33 cellular contexts compared by ENCODE assay signal in genomic region chr10:126214679-126215078, GRCh38.
"Had no signal": no experiment of that assay in that cellular context is flagged by ENCODE, and none has a peak within 500 bp of the region (broad histone marks: within the 10 kb centered on the region; RNA-seq: fewer than 3 reads in every experiment).

No MANE protein-coding gene starts in this region.

- H3K4me3 ChIP-seq: ascending aorta, gastrocnemius medialis, heart left ventricle had no signal

- H3K36me3 Mint-ChIP-seq: activated naive CD4-positive, alpha-beta T cell treated with anti-CD3 and anti-CD28 coated beads, Interleukin-2, amount 50 U/mL, for 24 hours; activated naive CD8-positive, alpha-beta T cell treated with anti-CD3 and anti-CD28 coated beads for 36 hours had no signal

- DNase-seq: activated B cell treated with CpG ODN at 0.5 μM for 24 hours; activated CD4-positive, alpha-beta T cell treated with anti-CD3 and anti-CD28 coated beads for 48 hours; activated CD4-positive, alpha-beta T cell treated with anti-CD3 and anti-CD28 coated beads, Interleukin-2, amount 50 U/mL, for 1 hour; activated CD4-positive, alpha-beta T cell treated with anti-CD3 and anti-CD28 coated beads, Interleukin-2, amount 50 U/mL, for 48 hours; activated CD8-positive, alpha-beta memory T cell treated with anti-CD3 and anti-CD28 coated beads for 24 hours; activated CD8-positive, alpha-beta memory T cell treated with anti-CD3 and anti-CD28 coated beads, Interleukin-2, amount 50 U/mL, for 4 hours; activated CD8-positive, alpha-beta T cell treated with anti-CD3 and anti-CD28 coated beads for 36 hours; activated effector memory CD4-positive, alpha-beta T cell treated with anti-CD3 and anti-CD28 coated beads, Interleukin-2, amount 50 U/mL, for 16 hours; activated naive CD4-positive, alpha-beta T cell treated with anti-CD3 and anti-CD28 coated beads for 36 hours; activated naive CD8-positive, alpha-beta T cell treated with anti-CD3 and anti-CD28 coated beads for 36 hours; activated naive CD8-positive, alpha-beta T cell treated with anti-CD3 and anti-CD28 coated beads, Interleukin-2, amount 50 U/mL, for 24 hours; activated T-cell treated with anti-CD3 and anti-CD28 coated beads, Interleukin-2, amount 50 U/mL, for 1 hour; activated T-cell treated with anti-CD3 and anti-CD28 coated beads, Interleukin-2, amount 50 U/mL, for 48 hours; brain microvascular endothelial cell; caudate nucleus; cortex of kidney; dermis blood vessel endothelial cell; effector CD4-positive, alpha-beta T cell; foreskin keratinocyte; gastrocnemius medialis; glutamatergic neuron; heart left ventricle; T-helper 1 cell; T-helper 17 cell; T1000 had no signal

- H3K9me3 Mint-ChIP-seq: activated B cell treated with CpG ODN at 0.5 μM for 24 hours; activated CD8-positive, alpha-beta T cell treated with anti-CD3 and anti-CD28 coated beads for 36 hours; activated naive CD4-positive, alpha-beta T cell treated with anti-CD3 and anti-CD28 coated beads, Interleukin-2, amount 50 U/mL, for 24 hours; activated naive CD8-positive, alpha-beta T cell treated with anti-CD3 and anti-CD28 coated beads for 36 hours; activated naive CD8-positive, alpha-beta T cell treated with anti-CD3 and anti-CD28 coated beads, Interleukin-2, amount 50 U/mL, for 24 hours; activated T-helper 1 cell treated with anti-CD3 and anti-CD28 coated beads, Interleukin-12 subunit alpha, Interleukin-12 subunit beta, Interleukin-2, Interleukin-4 antibody, amounts not matched to agents 30 ng/mL and 10 ng/mL and 1 ng/mL, durations not matched to agents 14 hours and 24 hours and 36 hours; activated T-helper 2 cell treated with anti-CD3 and anti-CD28 coated beads, Interferon-gamma antibody, Interleukin-2, Interleukin-4, amounts not matched to agents 10 μg/mL and 5 μg/mL and 100 μg/mL, durations not matched to agents 14 hours and 24 hours and 36 hours; T-helper 2 cell treated with Interferon-gamma antibody and Interleukin-4, amounts not matched to agents 5 μg/mL and 100 μg/mL, for 36 hours had no signal

- H3K27ac Mint-ChIP-seq: activated B cell treated with CpG ODN at 0.5 μM for 24 hours; activated CD8-positive, alpha-beta T cell treated with anti-CD3 and anti-CD28 coated beads for 36 hours; activated naive CD4-positive, alpha-beta T cell treated with anti-CD3 and anti-CD28 coated beads for 36 hours; activated naive CD4-positive, alpha-beta T cell treated with anti-CD3 and anti-CD28 coated beads, Interleukin-2, amount 50 U/mL, for 24 hours; activated naive CD8-positive, alpha-beta T cell treated with anti-CD3 and anti-CD28 coated beads for 36 hours; activated naive CD8-positive, alpha-beta T cell treated with anti-CD3 and anti-CD28 coated beads, Interleukin-2, amount 50 U/mL, for 24 hours; activated T-helper 1 cell treated with anti-CD3 and anti-CD28 coated beads, Interleukin-12 subunit alpha, Interleukin-12 subunit beta, Interleukin-2, Interleukin-4 antibody, amounts not matched to agents 30 ng/mL and 10 ng/mL and 1 ng/mL, durations not matched to agents 14 hours and 24 hours and 36 hours; activated T-helper 2 cell treated with anti-CD3 and anti-CD28 coated beads, Interferon-gamma antibody, Interleukin-2, Interleukin-4, amounts not matched to agents 10 μg/mL and 5 μg/mL and 100 μg/mL, durations not matched to agents 14 hours and 24 hours and 36 hours; T-helper 17 cell; T-helper 2 cell treated with Interferon-gamma antibody and Interleukin-4, amounts not matched to agents 5 μg/mL and 100 μg/mL, for 36 hours had no signal

- H3K9me3 ChIP-seq: ascending aorta, gastrocnemius medialis, heart left ventricle had no signal

- H3K4me3 Mint-ChIP-seq: activated B cell treated with CpG ODN at 0.5 μM for 24 hours; activated CD8-positive, alpha-beta T cell treated with anti-CD3 and anti-CD28 coated beads for 36 hours; activated naive CD4-positive, alpha-beta T cell treated with anti-CD3 and anti-CD28 coated beads for 36 hours; activated naive CD4-positive, alpha-beta T cell treated with anti-CD3 and anti-CD28 coated beads, Interleukin-2, amount 50 U/mL, for 24 hours; activated naive CD8-positive, alpha-beta T cell treated with anti-CD3 and anti-CD28 coated beads for 36 hours; activated naive CD8-positive, alpha-beta T cell treated with anti-CD3 and anti-CD28 coated beads, Interleukin-2, amount 50 U/mL, for 24 hours; activated T-helper 1 cell treated with anti-CD3 and anti-CD28 coated beads, Interleukin-12 subunit alpha, Interleukin-12 subunit beta, Interleukin-2, Interleukin-4 antibody, amounts not matched to agents 30 ng/mL and 10 ng/mL and 1 ng/mL, durations not matched to agents 14 hours and 24 hours and 36 hours; T-helper 17 cell; T-helper 2 cell treated with Interferon-gamma antibody and Interleukin-4, amounts not matched to agents 5 μg/mL and 100 μg/mL, for 36 hours had no signal

- H3K27me3 ChIP-seq: ascending aorta, brain microvascular endothelial cell, gastrocnemius medialis had no signal

- H3K27ac ChIP-seq: ascending aorta, brain microvascular endothelial cell, epithelial cell of prostate, foreskin keratinocyte, gastrocnemius medialis, heart left ventricle, WERI-Rb-1 had no signal

- ATAC-seq: activated CD4-positive, CD25-positive, alpha-beta regulatory T cell treated with anti-CD3 and anti-CD28 coated beads, Interleukin-2, amount 50 U/mL, for 24 hours; activated CD8-positive, alpha-beta T cell treated with anti-CD3 and anti-CD28 coated beads for 36 hours; activated naive CD8-positive, alpha-beta T cell treated with anti-CD3 and anti-CD28 coated beads, Interleukin-2, amount 50 U/mL, for 24 hours; foreskin keratinocyte; gastrocnemius medialis; heart left ventricle; T-helper 17 cell had no signal

- H3K36me3 ChIP-seq: ascending aorta, brain microvascular endothelial cell, gastrocnemius medialis, heart left ventricle, WERI-Rb-1 had no signal

- H3K4me1 ChIP-seq: ascending aorta, gastrocnemius medialis had no signal

- H3K4me1 Mint-ChIP-seq: activated B cell treated with CpG ODN at 0.5 μM for 24 hours; activated naive CD4-positive, alpha-beta T cell treated with anti-CD3 and anti-CD28 coated beads, Interleukin-2, amount 50 U/mL, for 24 hours; activated naive CD8-positive, alpha-beta T cell treated with anti-CD3 and anti-CD28 coated beads for 36 hours; activated naive CD8-positive, alpha-beta T cell treated with anti-CD3 and anti-CD28 coated beads, Interleukin-2, amount 50 U/mL, for 24 hours; T-helper 17 cell had no signal
